Comparison of ENCODE assay signal across 1 cellular context in the genomic region with DNA sequence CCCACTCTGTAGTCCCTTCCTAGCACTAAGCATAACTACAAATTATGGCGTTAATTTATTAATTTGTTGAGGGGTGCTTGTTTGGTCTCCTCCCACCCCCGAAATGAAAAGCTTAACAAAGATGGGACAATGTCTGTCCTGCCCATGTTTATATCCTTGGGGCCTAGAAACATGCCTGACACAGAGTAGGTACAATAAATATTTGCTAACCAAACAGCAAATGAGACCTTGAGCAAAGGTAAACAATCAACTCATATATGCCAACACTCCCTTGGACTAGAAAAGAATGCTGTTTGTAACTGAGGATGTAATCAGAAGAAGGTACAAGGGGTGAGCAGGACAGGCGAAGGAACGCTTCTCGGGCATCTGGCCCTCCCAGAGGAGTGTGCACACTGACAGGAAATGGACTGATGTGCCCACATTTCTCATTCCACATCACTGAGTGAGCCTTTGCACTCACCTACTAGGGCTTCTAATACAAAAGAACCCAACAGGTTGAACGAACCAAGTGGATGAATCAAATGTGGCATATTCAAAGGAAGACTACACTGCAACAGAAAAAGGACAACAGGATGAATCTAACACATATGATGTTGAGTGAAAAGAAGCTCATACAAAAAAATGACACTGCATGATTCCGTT.
TF ChIP-seq lines count a peak whose summit lies in the region.

No MANE protein-coding gene starts in this region.

TF ChIP-seq in HepG2, 621 proteins besides CTCF, POLR2A, EP300 and RAD21 (continued from another document):
- TF ChIP-seq, protein P1, sequence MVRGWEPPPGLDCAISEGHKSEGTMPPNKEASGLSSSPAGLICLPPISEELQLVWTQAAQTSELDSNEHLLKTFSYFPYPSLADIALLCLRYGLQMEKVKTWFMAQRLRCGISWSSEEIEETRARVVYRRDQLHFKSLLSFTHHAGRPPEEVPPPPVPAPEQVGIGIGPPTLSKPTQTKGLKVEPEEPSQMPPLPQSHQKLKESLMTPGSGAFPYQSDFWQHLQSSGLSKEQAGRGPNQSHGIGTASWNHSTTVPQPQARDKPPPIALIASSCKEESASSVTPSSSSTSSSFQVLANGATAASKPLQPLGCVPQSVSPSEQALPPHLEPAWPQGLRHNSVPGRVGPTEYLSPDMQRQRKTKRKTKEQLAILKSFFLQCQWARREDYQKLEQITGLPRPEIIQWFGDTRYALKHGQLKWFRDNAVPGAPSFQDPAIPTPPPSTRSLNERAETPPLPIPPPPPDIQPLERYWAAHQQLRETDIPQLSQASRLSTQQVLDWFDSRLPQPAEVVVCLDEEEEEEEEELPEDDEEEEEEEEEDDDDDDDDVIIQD (CRISPR knock-in tag; IDR thresholded peaks at IDR 0.05; ENCODE audit: low read depth) = peak; percentile 52; the same call in 1 of the 2 replicates
- 0 out of 2 replicates have a peak, but pooled peaks have one; percentile 16 for TF ChIP-seq SALL1 (CRISPR knock-in tag; IDR thresholded peaks at IDR 0.05)
- peak; percentile 28; the same call in 1 of the 2 replicates for TF ChIP-seq HDAC2 (CRISPR knock-in tag; IDR thresholded peaks at IDR 0.05)
- TF ChIP-seq NR2F6 (IDR thresholded peaks at IDR 0.05) = no peak
- TF ChIP-seq NR2F6 (CRISPR knock-in tag; IDR thresholded peaks at IDR 0.05) = no peak
- TF ChIP-seq, protein P2, sequence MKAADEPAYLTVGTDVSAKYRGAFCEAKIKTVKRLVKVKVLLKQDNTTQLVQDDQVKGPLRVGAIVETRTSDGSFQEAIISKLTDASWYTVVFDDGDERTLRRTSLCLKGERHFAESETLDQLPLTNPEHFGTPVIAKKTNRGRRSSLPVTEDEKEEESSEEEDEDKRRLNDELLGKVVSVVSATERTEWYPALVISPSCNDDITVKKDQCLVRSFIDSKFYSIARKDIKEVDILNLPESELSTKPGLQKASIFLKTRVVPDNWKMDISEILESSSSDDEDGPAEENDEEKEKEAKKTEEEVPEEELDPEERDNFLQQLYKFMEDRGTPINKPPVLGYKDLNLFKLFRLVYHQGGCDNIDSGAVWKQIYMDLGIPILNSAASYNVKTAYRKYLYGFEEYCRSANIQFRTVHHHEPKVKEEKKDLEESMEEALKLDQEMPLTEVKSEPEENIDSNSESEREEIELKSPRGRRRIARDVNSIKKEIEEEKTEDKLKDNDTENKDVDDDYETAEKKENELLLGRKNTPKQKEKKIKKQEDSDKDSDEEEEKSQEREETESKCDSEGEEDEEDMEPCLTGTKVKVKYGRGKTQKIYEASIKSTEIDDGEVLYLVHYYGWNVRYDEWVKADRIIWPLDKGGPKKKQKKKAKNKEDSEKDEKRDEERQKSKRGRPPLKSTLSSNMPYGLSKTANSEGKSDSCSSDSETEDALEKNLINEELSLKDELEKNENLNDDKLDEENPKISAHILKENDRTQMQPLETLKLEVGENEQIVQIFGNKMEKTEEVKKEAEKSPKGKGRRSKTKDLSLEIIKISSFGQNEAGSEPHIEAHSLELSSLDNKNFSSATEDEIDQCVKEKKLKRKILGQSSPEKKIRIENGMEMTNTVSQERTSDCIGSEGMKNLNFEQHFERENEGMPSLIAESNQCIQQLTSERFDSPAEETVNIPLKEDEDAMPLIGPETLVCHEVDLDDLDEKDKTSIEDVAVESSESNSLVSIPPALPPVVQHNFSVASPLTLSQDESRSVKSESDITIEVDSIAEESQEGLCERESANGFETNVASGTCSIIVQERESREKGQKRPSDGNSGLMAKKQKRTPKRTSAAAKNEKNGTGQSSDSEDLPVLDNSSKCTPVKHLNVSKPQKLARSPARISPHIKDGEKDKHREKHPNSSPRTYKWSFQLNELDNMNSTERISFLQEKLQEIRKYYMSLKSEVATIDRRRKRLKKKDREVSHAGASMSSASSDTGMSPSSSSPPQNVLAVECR (CRISPR knock-in tag; IDR thresholded peaks at IDR 0.05; ENCODE audit: borderline replicate concordance) = peak; percentile 24; the same call in 1 of the 2 replicates
- TF ChIP-seq, protein P3, sequence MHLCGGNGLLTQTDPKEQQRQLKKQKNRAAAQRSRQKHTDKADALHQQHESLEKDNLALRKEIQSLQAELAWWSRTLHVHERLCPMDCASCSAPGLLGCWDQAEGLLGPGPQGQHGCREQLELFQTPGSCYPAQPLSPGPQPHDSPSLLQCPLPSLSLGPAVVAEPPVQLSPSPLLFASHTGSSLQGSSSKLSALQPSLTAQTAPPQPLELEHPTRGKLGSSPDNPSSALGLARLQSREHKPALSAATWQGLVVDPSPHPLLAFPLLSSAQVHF (CRISPR knock-in tag; IDR thresholded peaks at IDR 0.05) = no peak
- TF ChIP-seq PHF20 (CRISPR knock-in tag; IDR thresholded peaks at IDR 0.05) = no peak
- peak; percentile 11; the same call in 1 of the 2 replicates for TF ChIP-seq FOXO1 (CRISPR knock-in tag; IDR thresholded peaks at IDR 0.05)
- TF ChIP-seq POGZ (CRISPR knock-in tag; IDR thresholded peaks at IDR 0.05) = 0 out of 2 replicates have a peak, but pooled peaks have one; percentile 21
- TF ChIP-seq, protein P4, sequence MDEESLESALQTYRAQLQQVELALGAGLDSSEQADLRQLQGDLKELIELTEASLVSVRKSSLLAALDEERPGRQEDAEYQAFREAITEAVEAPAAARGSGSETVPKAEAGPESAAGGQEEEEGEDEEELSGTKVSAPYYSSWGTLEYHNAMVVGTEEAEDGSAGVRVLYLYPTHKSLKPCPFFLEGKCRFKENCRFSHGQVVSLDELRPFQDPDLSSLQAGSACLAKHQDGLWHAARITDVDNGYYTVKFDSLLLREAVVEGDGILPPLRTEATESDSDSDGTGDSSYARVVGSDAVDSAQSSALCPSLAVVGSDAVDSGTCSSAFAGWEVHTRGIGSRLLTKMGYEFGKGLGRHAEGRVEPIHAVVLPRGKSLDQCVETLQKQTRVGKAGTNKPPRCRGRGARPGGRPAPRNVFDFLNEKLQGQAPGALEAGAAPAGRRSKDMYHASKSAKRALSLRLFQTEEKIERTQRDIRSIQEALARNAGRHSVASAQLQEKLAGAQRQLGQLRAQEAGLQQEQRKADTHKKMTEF (CRISPR knock-in tag; IDR thresholded peaks at IDR 0.05) = 0 out of 2 replicates have a peak, but pooled peaks have one; percentile 22
- no peak for TF ChIP-seq SMAD3 (CRISPR knock-in tag; IDR thresholded peaks at IDR 0.05)
- TF ChIP-seq SOX6 (IDR thresholded peaks at IDR 0.05) = no peak
- peak; percentile 66 for TF ChIP-seq SOX6 (CRISPR knock-in tag; IDR thresholded peaks at IDR 0.05)
- no peak for TF ChIP-seq XBP1 (CRISPR knock-in tag; IDR thresholded peaks at IDR 0.05)
- peak; percentile 57; the same call in 1 of the 2 replicates for TF ChIP-seq TBX3 (IDR thresholded peaks at IDR 0.05; ENCODE audit: borderline replicate concordance)
- TF ChIP-seq ESRRA (CRISPR knock-in tag; IDR thresholded peaks at IDR 0.05; ENCODE audit: low read depth) = no peak
- TF ChIP-seq ZNF263 (CRISPR knock-in tag; IDR thresholded peaks at IDR 0.05) = no peak
- peak; percentile 64; the same call in 1 of the 2 replicates for TF ChIP-seq SOX5 (CRISPR knock-in tag; IDR thresholded peaks at IDR 0.05; ENCODE audit: borderline replicate concordance)
- 0 out of 2 replicates have a peak, but pooled peaks have one; percentile 34 for TF ChIP-seq ZBTB20 (CRISPR knock-in tag; IDR thresholded peaks at IDR 0.05; ENCODE audit: borderline replicate concordance, low read depth)
- TF ChIP-seq, protein P5, sequence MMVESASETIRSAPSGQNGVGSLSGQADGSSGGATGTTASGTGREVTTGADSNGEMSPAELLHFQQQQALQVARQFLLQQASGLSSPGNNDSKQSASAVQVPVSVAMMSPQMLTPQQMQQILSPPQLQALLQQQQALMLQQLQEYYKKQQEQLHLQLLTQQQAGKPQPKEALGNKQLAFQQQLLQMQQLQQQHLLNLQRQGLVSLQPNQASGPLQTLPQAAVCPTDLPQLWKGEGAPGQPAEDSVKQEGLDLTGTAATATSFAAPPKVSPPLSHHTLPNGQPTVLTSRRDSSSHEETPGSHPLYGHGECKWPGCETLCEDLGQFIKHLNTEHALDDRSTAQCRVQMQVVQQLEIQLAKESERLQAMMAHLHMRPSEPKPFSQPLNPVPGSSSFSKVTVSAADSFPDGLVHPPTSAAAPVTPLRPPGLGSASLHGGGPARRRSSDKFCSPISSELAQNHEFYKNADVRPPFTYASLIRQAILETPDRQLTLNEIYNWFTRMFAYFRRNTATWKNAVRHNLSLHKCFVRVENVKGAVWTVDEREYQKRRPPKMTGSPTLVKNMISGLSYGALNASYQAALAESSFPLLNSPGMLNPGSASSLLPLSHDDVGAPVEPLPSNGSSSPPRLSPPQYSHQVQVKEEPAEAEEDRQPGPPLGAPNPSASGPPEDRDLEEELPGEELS (CRISPR knock-in tag; IDR thresholded peaks at IDR 0.05) = peak; percentile 82
- no peak for TF ChIP-seq NR2C2 (CRISPR knock-in tag; IDR thresholded peaks at IDR 0.05; ENCODE audit: borderline replicate concordance)
- TF ChIP-seq, protein P6, sequence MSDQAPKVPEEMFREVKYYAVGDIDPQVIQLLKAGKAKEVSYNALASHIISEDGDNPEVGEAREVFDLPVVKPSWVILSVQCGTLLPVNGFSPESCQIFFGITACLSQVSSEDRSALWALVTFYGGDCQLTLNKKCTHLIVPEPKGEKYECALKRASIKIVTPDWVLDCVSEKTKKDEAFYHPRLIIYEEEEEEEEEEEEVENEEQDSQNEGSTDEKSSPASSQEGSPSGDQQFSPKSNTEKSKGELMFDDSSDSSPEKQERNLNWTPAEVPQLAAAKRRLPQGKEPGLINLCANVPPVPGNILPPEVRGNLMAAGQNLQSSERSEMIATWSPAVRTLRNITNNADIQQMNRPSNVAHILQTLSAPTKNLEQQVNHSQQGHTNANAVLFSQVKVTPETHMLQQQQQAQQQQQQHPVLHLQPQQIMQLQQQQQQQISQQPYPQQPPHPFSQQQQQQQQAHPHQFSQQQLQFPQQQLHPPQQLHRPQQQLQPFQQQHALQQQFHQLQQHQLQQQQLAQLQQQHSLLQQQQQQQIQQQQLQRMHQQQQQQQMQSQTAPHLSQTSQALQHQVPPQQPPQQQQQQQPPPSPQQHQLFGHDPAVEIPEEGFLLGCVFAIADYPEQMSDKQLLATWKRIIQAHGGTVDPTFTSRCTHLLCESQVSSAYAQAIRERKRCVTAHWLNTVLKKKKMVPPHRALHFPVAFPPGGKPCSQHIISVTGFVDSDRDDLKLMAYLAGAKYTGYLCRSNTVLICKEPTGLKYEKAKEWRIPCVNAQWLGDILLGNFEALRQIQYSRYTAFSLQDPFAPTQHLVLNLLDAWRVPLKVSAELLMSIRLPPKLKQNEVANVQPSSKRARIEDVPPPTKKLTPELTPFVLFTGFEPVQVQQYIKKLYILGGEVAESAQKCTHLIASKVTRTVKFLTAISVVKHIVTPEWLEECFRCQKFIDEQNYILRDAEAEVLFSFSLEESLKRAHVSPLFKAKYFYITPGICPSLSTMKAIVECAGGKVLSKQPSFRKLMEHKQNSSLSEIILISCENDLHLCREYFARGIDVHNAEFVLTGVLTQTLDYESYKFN (CRISPR knock-in tag; conservative IDR thresholded peaks at IDR 0.05) = peak; percentile 42; the same call in 1 of the 2 replicates
- TF ChIP-seq FOXP1 (IDR thresholded peaks at IDR 0.05) = 0 out of 2 replicates have a peak, but pooled peaks have one; percentile 37
- TF ChIP-seq FOXP1 (CRISPR knock-in tag; IDR thresholded peaks at IDR 0.05) = peak; percentile 91
